27 cellular contexts compared by ENCODE assay signal in genomic region chr22:43207849-43208702, GRCh38. TPM values are rescaled to one million over a fixed set of nuclear protein-coding genes. Genes with fewer than 3 reads are reported as not detected.
"Had no signal": no experiment of that assay in that cellular context is flagged by ENCODE, and none has a peak within 500 bp of the region (broad histone marks: within the 10 kb centered on the region; RNA-seq: fewer than 3 reads in every experiment).

No MANE protein-coding gene starts in this region.

- H3K36me3 ChIP-seq: breast epithelium, esophagus squamous epithelium, heart right ventricle, prostate gland, transverse colon, WERI-Rb-1 had no signal

- H3K4me3 ChIP-seq: breast epithelium, esophagus squamous epithelium, heart right ventricle, prostate gland, transverse colon had no signal

- H3K4me1 ChIP-seq: breast epithelium, prostate gland, transverse colon had no signal

- H3K27me3 ChIP-seq: breast epithelium, esophagus squamous epithelium, heart right ventricle, transverse colon had no signal

- ATAC-seq: activated CD4-positive, CD25-positive, alpha-beta regulatory T cell treated with anti-CD3 and anti-CD28 coated beads, Interleukin-2, amount 50 U/mL, for 24 hours; activated naive CD8-positive, alpha-beta T cell treated with anti-CD3 and anti-CD28 coated beads, Interleukin-2, amount 50 U/mL, for 24 hours; heart right ventricle; left ventricle myocardium superior; naive thymus-derived CD4-positive, alpha-beta T cell had no signal

- H3K27ac ChIP-seq: breast epithelium, epithelial cell of prostate, esophagus squamous epithelium, heart right ventricle, prostate gland, transverse colon, WERI-Rb-1 had no signal

- DNase-seq: activated CD4-positive, alpha-beta T cell treated with anti-CD3 and anti-CD28 coated beads for 48 hours; activated CD4-positive, alpha-beta T cell treated with anti-CD3 and anti-CD28 coated beads, Interleukin-2, amount 50 U/mL, for 48 hours; activated CD8-positive, alpha-beta memory T cell treated with anti-CD3 and anti-CD28 coated beads for 24 hours; activated effector memory CD4-positive, alpha-beta T cell treated with Interleukin-2 at 50 U/mL for 16 hours; activated naive CD4-positive, alpha-beta T cell treated with Interleukin-2 at 50 U/mL for 16 hours; activated naive CD8-positive, alpha-beta T cell treated with anti-CD3 and anti-CD28 coated beads, Interleukin-2, amount 50 U/mL, for 24 hours; amygdala; central memory CD4-positive, alpha-beta T cell; esophagus squamous epithelium; foreskin melanocyte; heart right ventricle; left ventricle myocardium superior; mammary epithelial cell; midbrain; naive thymus-derived CD4-positive, alpha-beta T cell; stimulated activated CD4-positive, alpha-beta T cell treated with anti-CD3 and anti-CD28 coated beads, Interleukin-15, amount 100 ng/mL, for 24 hours; stimulated activated CD4-positive, alpha-beta T cell treated with anti-CD3 and anti-CD28 coated beads, Interleukin-2, amount 100 ng/mL, for 24 hours; stimulated activated naive CD4-positive, alpha-beta T cell; SW 1271; T1000; transverse colon; WERI-Rb-1 had no signal

- H3K9me3 ChIP-seq: breast epithelium, esophagus squamous epithelium, heart right ventricle, prostate gland, transverse colon had no signal

RNA-seq across cellular contexts. Expression of gene TSPO, which starts 56.7 kb away (rescaled TPM):
- polyA plus RNA-seq: neural cell had no signal
